12 cellular contexts compared by ENCODE assay signal in genomic region chr3:27468283-27468886, GRCh38. TPM values are rescaled to one million over a fixed set of nuclear protein-coding genes. Genes with fewer than 3 reads are reported as not detected.
A peak's percentile ranks its signal among the peaks of the same experiment; 100 is the strongest.
DNase-seq lines count a peak whose midpoint lies in the region; ATAC-seq, FAIRE-seq and TF ChIP-seq lines count a peak whose summit lies in the region.
"Had no signal": no experiment of that assay in that cellular context is flagged by ENCODE, and none has a peak within 500 bp of the region (broad histone marks: within the 10 kb centered on the region; RNA-seq: fewer than 3 reads in every experiment).

No MANE protein-coding gene starts in this region.

- TF ChIP-seq CTCF in HepG2 (CRISPR knock-in tag; IDR thresholded peaks at IDR 0.05) (no peak), right lobe of liver (IDR thresholded peaks at IDR 0.05) (no peak), Panc1 (IDR thresholded peaks at IDR 0.05) (no peak)

- H3K9ac ChIP-seq in HepG2 (ENCODE audit: insufficient read depth, low read depth, low read length), result no peak overlapping the region

- peaks cover 23% of the 10 kb centered on the region for H3K36me3 Mint-ChIP-seq in effector memory CD8-positive, alpha-beta T cell (ENCODE audit: insufficient read depth)
- no peaks in the 10 kb centered on the region for H3K36me3 Mint-ChIP-seq in natural killer cell treated with Interleukin-12 subunit alpha and Interleukin-12 subunit beta and Interleukin-15 and Interleukin-18, amount 100 ng/mL, for 72 hours

- H3K36me3 ChIP-seq in HepG2 (replicated peaks in 1 of 2; ENCODE audit: control insufficient read depth in 1 of 2, insufficient read depth in 2 of 2, low read length in 2 of 2) (peaks cover 3 to 12% of the 10 kb centered on the region in 2 experiments; a peak in 3 of 5 replicates), right lobe of liver (no peaks in the 10 kb centered on the region), Panc1 (ENCODE audit: control insufficient read depth, insufficient read depth, low read length) (no peaks in the 10 kb centered on the region; the same call in 1 of the 2 replicates)

- TF ChIP-seq RAD21 in HepG2 (CRISPR knock-in tag; IDR thresholded peaks at IDR 0.05), result no peak

- no peaks in the 10 kb centered on the region for H3K9me3 Mint-ChIP-seq in effector memory CD8-positive, alpha-beta T cell
- H3K9me3 Mint-ChIP-seq in natural killer cell treated with Interleukin-12 subunit alpha and Interleukin-12 subunit beta and Interleukin-15 and Interleukin-18, amount 100 ng/mL, for 72 hours, result no peaks in the 10 kb centered on the region
- H3K9me3 Mint-ChIP-seq: CD4-positive, CD25-positive, alpha-beta regulatory T cell had no signal

- peaks cover 86% of the 10 kb centered on the region for H3K79me2 ChIP-seq in HepG2 (ENCODE audit: insufficient read depth, low read length)

- H3K27me3 Mint-ChIP-seq in effector memory CD8-positive, alpha-beta T cell, result no peaks in the 10 kb centered on the region
- H3K27me3 Mint-ChIP-seq in natural killer cell treated with Interleukin-12 subunit alpha and Interleukin-12 subunit beta and Interleukin-15 and Interleukin-18, amount 100 ng/mL, for 72 hours, result no peaks in the 10 kb centered on the region
- H3K27me3 Mint-ChIP-seq: CD4-positive, CD25-positive, alpha-beta regulatory T cell had no signal

- intact Hi-C loops in HepG2 (cut with micrococcal nuclease; ENCODE audit: unreplicated experiment) (no loop called here), right lobe of liver (cut with DNase I) (loop anchor here in 1 of 2 donors (10.0 kb wide), 1 partner anchor 154 kb away; no protein-coding TSS in a partner anchor), Panc1 (cut with micrococcal nuclease; ENCODE audit: unreplicated experiment) (no loop called here)

- DNase-seq in HepG2 (ENCODE audit: low spot score) (no peak), right lobe of liver (no peak), Panc1 (ENCODE audit: low read depth, low spot score) (no peak), KBM-7 (no peak)
- DNase-seq in effector memory CD8-positive, alpha-beta T cell, result no peak
- no peak for DNase-seq in natural killer cell treated with Interleukin-12 subunit alpha and Interleukin-12 subunit beta and Interleukin-15 and Interleukin-18, amount 100 ng/mL, for 72 hours (ENCODE audit: low spot score)
- DNase-seq: DMS79, NCI-H1105, NCI-H774 had no signal

- no peak overlapping the region for H3K4me3 Mint-ChIP-seq in effector memory CD8-positive, alpha-beta T cell
- H3K4me3 Mint-ChIP-seq in natural killer cell treated with Interleukin-12 subunit alpha and Interleukin-12 subunit beta and Interleukin-15 and Interleukin-18, amount 100 ng/mL, for 72 hours, result no peak overlapping the region

- H3K27ac Mint-ChIP-seq in effector memory CD8-positive, alpha-beta T cell, result peak overlapping the region; percentile 59 to 74
- peak overlapping the region in 1 of 2 donors; percentile 57 for H3K27ac Mint-ChIP-seq in natural killer cell treated with Interleukin-12 subunit alpha and Interleukin-12 subunit beta and Interleukin-15 and Interleukin-18, amount 100 ng/mL, for 72 hours

- CTCF ChIA-PET in HepG2 (lab: Yijun Ruan, JAX; ENCODE audit: low intra/inter-chr PET ratio, low total read pairs), result interaction anchor here (0.8 to 2.2 kb wide), 2 partner anchors 111 to 156 kb away, joined by 4 to 9 read pairs; no protein-coding TSS in a partner anchor
- CTCF ChIA-PET in Panc1 (lab: Charles Lee), result no interaction called here

- no peak overlapping the region for H3K4me2 ChIP-seq in HepG2 (ENCODE audit: low read depth, low read length)

- 0 out of 3 replicates have a peak, but pooled peaks have one; percentile 39 for ATAC-seq in HepG2
- no peak for ATAC-seq in right lobe of liver
- 0 out of 2 replicates have a peak, but pooled peaks have one; percentile 71 for ATAC-seq in Panc1
- no peak for ATAC-seq in effector memory CD8-positive, alpha-beta T cell (replicated peaks)
- ATAC-seq in HG03460 (IDR thresholded peaks at IDR 0.05; ENCODE audit: unreplicated experiment), result no peak
- ATAC-seq in natural killer cell treated with Interleukin-12 subunit alpha and Interleukin-12 subunit beta and Interleukin-15 and Interleukin-18, amount 100 ng/mL, for 72 hours, result no peak

- no peak for TF ChIP-seq EP300 in HepG2 (IDR thresholded peaks at IDR 0.05; ENCODE audit: low read depth in 2 of 2, low read length in 2 of 2)
- TF ChIP-seq EP300 in HepG2 (CRISPR knock-in tag; IDR thresholded peaks at IDR 0.05; ENCODE audit: borderline replicate concordance), result no peak

- peaks cover 20 to 30% of the 10 kb centered on the region in 2 donors for H3K4me1 Mint-ChIP-seq in effector memory CD8-positive, alpha-beta T cell (ENCODE audit: low read depth in 2 of 2)
- peaks cover 3 to 9% of the 10 kb centered on the region in 2 donors for H3K4me1 Mint-ChIP-seq in natural killer cell treated with Interleukin-12 subunit alpha and Interleukin-12 subunit beta and Interleukin-15 and Interleukin-18, amount 100 ng/mL, for 72 hours (ENCODE audit: low read depth in 2 of 2)

- no peak for TF ChIP-seq POLR2A in HepG2 (IDR thresholded peaks at IDR 0.05; ENCODE audit: insufficient read depth in 1 of 2, low read depth in 2 of 2, low read length in 2 of 2)
- TF ChIP-seq POLR2A in right lobe of liver (IDR thresholded peaks at IDR 0.05), result no peak

- H3K27ac ChIP-seq in HepG2 (ENCODE audit: extremely low read length, insufficient read depth, low read length) (no peak overlapping the region), right lobe of liver (no peak overlapping the region), Panc1 (ENCODE audit: low read length) (peak overlapping the region; percentile 44)
- H3K27ac ChIP-seq: HL-60 had no signal

- no peak for FAIRE-seq in HepG2 (lab: Jason Lieb, UNC)

- WGBS in HepG2 (ENCODE audit: low lambda C conversion rate), result 98% methylated on average over 5 of the region's 5 CpGs
- WGBS in right lobe of liver (ENCODE audit: insufficient coverage, low coverage, low lambda C conversion rate, missing lambda C conversion rate), result 97% methylated on average over 5 of the region's 5 CpGs

- BruUV-seq in HepG2 (replicated peaks; lab: Mats Ljungman, UMichigan), result no TSS peak
- BruUV-seq in Panc1 (replicated peaks; lab: Mats Ljungman, UMichigan), result no TSS peak

- in situ Hi-C loops in HepG2 (cut with HindIII; ENCODE audit: extremely low pct_ligation_motif_present, low pct_unique_long_range_greater_than_20kb) (loop anchor here (25.0 kb wide), 1 partner anchor 331 kb away; no protein-coding TSS in a partner anchor), Panc1 (cut with HindIII; ENCODE audit: low pct_unique_long_range_greater_than_20kb, low sequenced_read_pairs) (no loop called here), KBM-7 (cut with MboI; ENCODE audit: low pct_unique_long_range_greater_than_20kb, low sequenced_read_pairs) (no loop called here)

- no peaks in the 10 kb centered on the region for H3K9me3 ChIP-seq in HepG2 (ENCODE audit: low read length)
- H3K9me3 ChIP-seq in right lobe of liver, result no peaks in the 10 kb centered on the region
- no peaks in the 10 kb centered on the region for H3K9me3 ChIP-seq in Panc1 (ENCODE audit: control insufficient read depth, insufficient read depth, low read depth, low read length)

- no peaks in the 10 kb centered on the region for H3K27me3 ChIP-seq in HepG2 (ENCODE audit: control insufficient read depth in 1 of 2, insufficient read depth in 2 of 2, low read length in 2 of 2)
- H3K27me3 ChIP-seq in right lobe of liver, result no peaks in the 10 kb centered on the region
- H3K27me3 ChIP-seq in Panc1 (ENCODE audit: control insufficient read depth, insufficient read depth, low read length), result no peaks in the 10 kb centered on the region

- no peak overlapping the region for H2AFZ ChIP-seq in HepG2 (ENCODE audit: low read length)

- no peak overlapping the region for H3K4me3 ChIP-seq in HepG2 (replicated peaks in 1 of 3; ENCODE audit: insufficient read depth in 1 of 3, low read depth in 2 of 3, low read length in 3 of 3)
- H3K4me3 ChIP-seq in right lobe of liver, result no peak overlapping the region
- H3K4me3 ChIP-seq in Panc1 (ENCODE audit: low read depth in 2 of 2, low read length in 2 of 2), result no peak overlapping the region

- H4K20me1 ChIP-seq in HepG2 (ENCODE audit: insufficient read depth, low read length), result peaks cover 9% of the 10 kb centered on the region; the same call in 1 of the 2 replicates

- H3K4me1 ChIP-seq in HepG2 (ENCODE audit: insufficient read depth, low read length) (no peaks in the 10 kb centered on the region), right lobe of liver (no peaks in the 10 kb centered on the region), Panc1 (ENCODE audit: control insufficient read depth, insufficient read depth, low read length) (peaks cover 46% of the 10 kb centered on the region)

- POLR2A ChIA-PET in HepG2 (lab: Yijun Ruan, JAX), result interaction anchor here (1.4 kb wide), 1 partner anchor 108 kb away, joined by 3 read pairs; no protein-coding TSS in a partner anchor
- POLR2A ChIA-PET in Panc1 (lab: Charles Lee), result no interaction called here

RNA-seq across cellular contexts. Expression of gene SLC4A7, which starts 15.8 kb away (rescaled TPM):
- 34.0 and 43.8 TPM in 2 replicates for total RNA-seq in HepG2 (2016; rRNA removed; fragmentation: Illumina TruSeq; extraction: Trizol)
- 34.8 and 42.1 TPM in 2 replicates for total RNA-seq in HepG2 (2016; cell fraction: cytosol; rRNA removed; fragmentation: Illumina TruSeq; extraction: Trizol; ENCODE audit: low read depth)
- total RNA-seq in HepG2 (2016; cell fraction: insoluble cytoplasmic fraction; rRNA removed; fragmentation: Illumina TruSeq; extraction: Trizol), result 29.3 and 44.3 TPM in 2 replicates
- 28.7 and 35.6 TPM in 2 replicates for total RNA-seq in HepG2 (2016; cell fraction: membrane; rRNA removed; fragmentation: Illumina TruSeq; extraction: Trizol)
- 71.7 and 82.7 TPM in 2 replicates for total RNA-seq in HepG2 (2016; cell fraction: nucleus; rRNA removed; fragmentation: Illumina TruSeq; extraction: Trizol)
- 11.5 and 16.4 TPM in 2 replicates for polyA plus RNA-seq in HepG2 (2011; rRNA removed)
- polyA plus RNA-seq in HepG2 (2011; cell fraction: cytosol; rRNA removed), result 4.3 and 6.6 TPM in 2 replicates
- polyA plus RNA-seq in HepG2 (2011; cell fraction: nucleus; rRNA removed), result 25.4 and 28.4 TPM in 2 replicates
- polyA plus RNA-seq in HepG2 (2012), result 17.0 and 18.8 TPM in 2 replicates
- 0.26 and 0.35 TPM in 2 replicates for polyA plus RNA-seq in HepG2 (2016; cell fraction: cytosol; fragmentation: Illumina TruSeq; extraction: Trizol; ENCODE audit: low read depth)
- 5.9 and 6.7 TPM in 2 replicates for polyA plus RNA-seq in HepG2 (2016; cell fraction: insoluble cytoplasmic fraction; fragmentation: Illumina TruSeq; extraction: Trizol; ENCODE audit: low read depth)
- 0.84 and 1.2 TPM in 2 replicates for polyA plus RNA-seq in HepG2 (2016; cell fraction: membrane; fragmentation: Illumina TruSeq; extraction: Trizol; ENCODE audit: low read depth)
- 35.5 and 37.9 TPM in 2 replicates for polyA plus RNA-seq in HepG2 (2016; cell fraction: nucleus; fragmentation: Illumina TruSeq; extraction: Trizol; ENCODE audit: insufficient read depth, low read depth)
- polyA minus RNA-seq in HepG2 (2011; rRNA and poly(A)+ RNA removed; ENCODE audit: low replicate concordance), result 15.4 and 26.8 TPM in 2 replicates
- 51.8 and 52.8 TPM in 2 replicates for polyA minus RNA-seq in HepG2 (2011; cell fraction: cytosol; rRNA and poly(A)+ RNA removed)
- 130 and 149 TPM in 2 replicates for polyA minus RNA-seq in HepG2 (2011; cell fraction: nucleus; rRNA and poly(A)+ RNA removed)
- 1 to 10 TPM; 3.0 to 9.9 (median 5.8) TPM for total RNA-seq in right lobe of liver
- 99.4 TPM for total RNA-seq in Panc1 (2021; ENCODE audit: unreplicated experiment)
- 23.4 TPM for polyA plus RNA-seq in Panc1 (2012; ENCODE audit: insufficient read length)
- 100 to 1,000 TPM in 1 of 2 donors, 10 to 100 TPM in 1; 39.7 to 106 TPM for total RNA-seq in natural killer cell treated with Interleukin-12 subunit alpha and Interleukin-12 subunit beta and Interleukin-15 and Interleukin-18, amount 100 ng/mL, for 72 hours

Comparison
In these comparisons a context has a peak if more than half of its experiments do, and no peak if none do; other contexts are left out.
1. ATAC-seq: peak in HepG2 (single experiment) and Panc1 (single experiment); none in right lobe of liver (0 of 4), effector memory CD8-positive, alpha-beta T cell (single experiment), HG03460 (single experiment) and natural killer cell treated with Interleukin-12 subunit alpha and Interleukin-12 subunit beta and Interleukin-15 and Interleukin-18, amount 100 ng/mL, for 72 hours (0 of 2).